Comparison of ENCODE assay signal across 8 cellular contexts in genomic region chr14:67622675-67623074, GRCh38.
DNase-seq lines count a peak whose midpoint lies in the region; ATAC-seq and TF ChIP-seq lines count a peak whose summit lies in the region.

No MANE protein-coding gene starts in this region.

- no peak overlapping the region for H3K4me3 Mint-ChIP-seq in effector memory CD8-positive, alpha-beta T cell

- no peak for TF ChIP-seq CTCF in AG04449 (IDR thresholded peaks at IDR 0.05; ENCODE audit: insufficient read depth, low read length, missing control alignments)
- no peak for TF ChIP-seq CTCF in fibroblast of pulmonary artery (IDR thresholded peaks at IDR 0.05; ENCODE audit: low read length, missing control alignments)

- peak overlapping the region; percentile 40 for H3K27ac ChIP-seq in rectal smooth muscle tissue (ENCODE audit: low read depth, low read length)

- H3K27me3 ChIP-seq in rectal smooth muscle tissue (ENCODE audit: control insufficient read depth, insufficient read depth, low read length), result no peaks in the 10 kb centered on the region

- no peaks in the 10 kb centered on the region for H3K9me3 Mint-ChIP-seq in effector memory CD8-positive, alpha-beta T cell

- CTCF ChIA-PET in AG04449 (lab: Yijun Ruan, JAX), result interaction anchor here (0.5 to 8.4 kb wide), 7 partner anchors 8 to 195 kb away, joined by 3 to 269 read pairs (median 4); no protein-coding TSS in a partner anchor
- CTCF ChIA-PET in HEK293T (lab: Yijun Ruan, JAX), result interaction anchor here (0.8 to 1.0 kb wide), 2 partner anchors 44 to 81 kb away, joined by 3 to 11 read pairs; no protein-coding TSS in a partner anchor

- H3K36me3 ChIP-seq in rectal smooth muscle tissue (ENCODE audit: control insufficient read depth, insufficient read depth, low read length), result no peaks in the 10 kb centered on the region

- peaks cover 9% of the 10 kb centered on the region for H3K4me1 ChIP-seq in rectal smooth muscle tissue (ENCODE audit: control insufficient read depth, insufficient read depth, low read length)

- peak; percentile 47 for DNase-seq in AG04449 (ENCODE audit: low read depth, low spot score)
- peak; percentile 32 for DNase-seq in HEK293T (ENCODE audit: extremely low spot score)
- peak; percentile 89 for DNase-seq in SW480 (ENCODE audit: low spot score)
- peak; percentile 92 for DNase-seq in fibroblast of pulmonary artery (ENCODE audit: low read depth)
- no peak for DNase-seq in effector memory CD8-positive, alpha-beta T cell

- no peak overlapping the region for H3K4me3 ChIP-seq in AG04449 (ENCODE audit: low read depth, low read length)
- no peak overlapping the region for H3K4me3 ChIP-seq in fibroblast of pulmonary artery (replicated peaks; ENCODE audit: low read depth, low read length)
- no peak overlapping the region for H3K4me3 ChIP-seq in rectal smooth muscle tissue (ENCODE audit: low read length)

- POLR2A ChIA-PET in AG04449 (lab: Yijun Ruan, JAX) (interaction anchor here (0.8 to 1.0 kb wide), 2 partner anchors 13 to 73 kb away, joined by 3 read pairs; partner anchors contain the start of gene RDH11), HEK293T (lab: Yijun Ruan, JAX) (interaction anchor here (0.7 to 4.8 kb wide), 4 partner anchors 12 to 73 kb away, joined by 3 to 21 read pairs (median 4); partner anchors contain the start of genes PIGH and RDH11)

- H3K9ac ChIP-seq in rectal smooth muscle tissue (ENCODE audit: low read length), result no peak overlapping the region

- H3K27me3 Mint-ChIP-seq in effector memory CD8-positive, alpha-beta T cell, result peaks cover 0 to 13% of the 10 kb centered on the region in 2 donors

- H3K36me3 Mint-ChIP-seq in effector memory CD8-positive, alpha-beta T cell (ENCODE audit: insufficient read depth), result peaks cover 20% of the 10 kb centered on the region

- no peak for ATAC-seq in GM19397 (IDR thresholded peaks at IDR 0.05; ENCODE audit: unreplicated experiment)
- ATAC-seq in effector memory CD8-positive, alpha-beta T cell (replicated peaks), result no peak
- ATAC-seq in GM18907 (IDR thresholded peaks at IDR 0.05; ENCODE audit: unreplicated experiment), result no peak

- H3K4me1 Mint-ChIP-seq in effector memory CD8-positive, alpha-beta T cell (ENCODE audit: low read depth in 2 of 2), result peaks cover 19 to 22% of the 10 kb centered on the region in 2 donors

- H3K27ac Mint-ChIP-seq in effector memory CD8-positive, alpha-beta T cell, result no peak overlapping the region

TF ChIP-seq in HEK293T, 16 proteins besides CTCF, POLR2A, EP300 and RAD21:
- no peak for TF ChIP-seq ELF4 (IDR thresholded peaks at IDR 0.05)
- no peak for TF ChIP-seq LEF1 (IDR thresholded peaks at IDR 0.05; ENCODE audit: borderline replicate concordance)
- no peak for TF ChIP-seq L3MBTL2 (conservative IDR thresholded peaks at IDR 0.05)
- no peak for TF ChIP-seq PKNOX1 (IDR thresholded peaks at IDR 0.05)
- no peak for TF ChIP-seq ARNT (IDR thresholded peaks at IDR 0.05)
- TF ChIP-seq BHLHE40 (IDR thresholded peaks at IDR 0.05; ENCODE audit: borderline replicate concordance), result no peak
- TF ChIP-seq TARDBP (IDR thresholded peaks at IDR 0.05), result no peak
- no peak for TF ChIP-seq SP1 (IDR thresholded peaks at IDR 0.05)
- TF ChIP-seq HDGF (IDR thresholded peaks at IDR 0.05; ENCODE audit: borderline replicate concordance), result no peak
- TF ChIP-seq FOXK2 (IDR thresholded peaks at IDR 0.05), result no peak
- no peak for TF ChIP-seq NFRKB (IDR thresholded peaks at IDR 0.05)
TF ChIP-seq in HEK293T: peak in this region for 0.

Comparison
In these comparisons a context has a peak if more than half of its experiments do, and no peak if none do; other contexts are left out.
1. DNase-seq: peak in AG04449 (single experiment), HEK293T (single experiment), SW480 (single experiment) and fibroblast of pulmonary artery (single experiment); none in effector memory CD8-positive, alpha-beta T cell (0 of 3).